In the genomic region with DNA sequence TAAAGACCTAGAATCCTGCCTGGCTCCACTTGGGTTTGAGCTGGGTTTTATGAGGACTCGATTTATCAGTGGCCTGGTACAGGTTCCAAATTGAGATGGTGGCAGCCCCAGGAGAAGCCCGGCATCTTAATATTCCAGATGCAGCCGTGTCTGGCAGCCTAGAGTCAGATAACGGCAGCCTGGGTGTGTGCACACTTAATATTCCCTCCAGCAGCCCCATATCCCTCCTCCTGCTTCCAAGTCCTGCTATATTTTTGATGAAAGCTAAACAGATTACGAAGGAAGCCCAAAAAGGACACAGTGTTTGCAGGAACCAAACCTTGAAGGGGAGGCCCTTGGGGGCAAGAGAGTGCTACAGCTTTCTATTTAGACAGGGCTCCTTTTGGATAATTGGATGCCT, we compare ENCODE assay signal across 1 cellular context.
TF ChIP-seq lines count a peak whose summit lies in the region.

No MANE protein-coding gene starts in this region.

TF ChIP-seq in SK-N-SH, 30 proteins besides CTCF, POLR2A, EP300 and RAD21 (continued from another document):
- no peak for TF ChIP-seq REST (IDR thresholded peaks at IDR 0.05; ENCODE audit: low read depth, low read length)
- no peak for TF ChIP-seq JUND (IDR thresholded peaks at IDR 0.05)
- no peak for TF ChIP-seq PBX3 (IDR thresholded peaks at IDR 0.05)
- no peak for TF ChIP-seq NRF1 (IDR thresholded peaks at IDR 0.05; ENCODE audit: low read depth, low read length)
